ENCODE assay signal across 18 cellular contexts in genomic region chr3:69321301-69321986, GRCh38.
DNase-seq lines count a peak whose midpoint lies in the region; ATAC-seq, FAIRE-seq and TF ChIP-seq lines count a peak whose summit lies in the region.
"Had no signal": no experiment of that assay in that cellular context is flagged by ENCODE, and none has a peak within 500 bp of the region (broad histone marks: within the 10 kb centered on the region; RNA-seq: fewer than 3 reads in every experiment).

No MANE protein-coding gene starts in this region.

- TF ChIP-seq POLR2A in HepG2 (IDR thresholded peaks at IDR 0.05; ENCODE audit: insufficient read depth in 1 of 2, low read depth in 2 of 2, low read length in 2 of 2), result no peak
- no peak for TF ChIP-seq POLR2A in vagina (IDR thresholded peaks at IDR 0.05)
- no peak for TF ChIP-seq POLR2A in GM12892 (IDR thresholded peaks at IDR 0.05; ENCODE audit: low read depth, low read length)

- POLR2A ChIA-PET in HepG2 (lab: Yijun Ruan, JAX), result no interaction called here

- in situ Hi-C loops in HepG2 (cut with HindIII; ENCODE audit: extremely low pct_ligation_motif_present, low pct_unique_long_range_greater_than_20kb), result loop anchor here (5.0 kb wide), 1 partner anchor 351 kb away; no protein-coding TSS in a partner anchor

- BruUV-seq in HepG2 (replicated peaks; lab: Mats Ljungman, UMichigan), result no TSS peak

- TF ChIP-seq CTCF in liver (IDR thresholded peaks at IDR 0.05; ENCODE audit: low read depth, low read length, missing input control), result no peak
- no peak for TF ChIP-seq CTCF in HepG2 (CRISPR knock-in tag; IDR thresholded peaks at IDR 0.05)
- TF ChIP-seq CTCF in left ventricle myocardium inferior (IDR thresholded peaks at IDR 0.05; ENCODE audit: borderline replicate concordance), result no peak
- no peak for TF ChIP-seq CTCF in progenitor cell of endocrine pancreas (IDR thresholded peaks at IDR 0.05; ENCODE audit: unreplicated experiment)
- no peak for TF ChIP-seq CTCF in vagina (IDR thresholded peaks at IDR 0.05)

- H3K4me2 ChIP-seq in HepG2 (ENCODE audit: low read depth, low read length), result no peak overlapping the region
- H3K4me2 ChIP-seq: hepatocyte had no signal

- no peaks in the 10 kb centered on the region for H3K9me3 Mint-ChIP-seq in progenitor cell of endocrine pancreas (ENCODE audit: low read depth)
- H3K9me3 Mint-ChIP-seq: activated CD4-positive, alpha-beta T cell treated with anti-CD3 and anti-CD28 coated beads, Interleukin-2, amount 10 ng/mL, durations not matched to agents 7 days and 5 days; endodermal cell had no signal

- H3K27me3 ChIP-seq in liver (ENCODE audit: control insufficient read depth in 4 of 4, insufficient read depth in 4 of 4, low read length in 3 of 4) (no peaks in the 10 kb centered on the region), HepG2 (ENCODE audit: control insufficient read depth in 1 of 2, insufficient read depth in 2 of 2, low read length in 2 of 2) (no peaks in the 10 kb centered on the region; a peak in 1 of 5 replicates), left ventricle myocardium inferior (ENCODE audit: low read depth) (no peaks in the 10 kb centered on the region), vagina (no peaks in the 10 kb centered on the region)
- H3K27me3 ChIP-seq: hepatocyte had no signal

- H3K27ac ChIP-seq in liver (ENCODE audit: low read depth in 1 of 2, low read length in 2 of 2) (peak overlapping the region; percentile 35 to 58), HepG2 (ENCODE audit: extremely low read length, insufficient read depth, low read length) (no peak overlapping the region), left ventricle myocardium inferior (replicated peaks) (peak overlapping the region; percentile 70), vagina (peak overlapping the region; percentile 29)
- H3K27ac ChIP-seq: hepatocyte had no signal

- TF ChIP-seq EP300 in HepG2 (IDR thresholded peaks at IDR 0.05; ENCODE audit: low read depth in 2 of 2, low read length in 2 of 2) (no peak), HepG2 (CRISPR knock-in tag; IDR thresholded peaks at IDR 0.05; ENCODE audit: borderline replicate concordance) (no peak)

- peak overlapping the region; percentile 40 for H3K27ac Mint-ChIP-seq in progenitor cell of endocrine pancreas
- H3K27ac Mint-ChIP-seq: activated CD4-positive, alpha-beta T cell treated with anti-CD3 and anti-CD28 coated beads, Interleukin-2, amount 10 ng/mL, durations not matched to agents 7 days and 5 days; endodermal cell had no signal

- H4K20me1 ChIP-seq in HepG2 (ENCODE audit: insufficient read depth, low read length), result no peaks in the 10 kb centered on the region

- DNase-seq in HepG2 (ENCODE audit: low spot score), result no peak
- DNase-seq in left ventricle myocardium inferior, result no peak
- no peak for DNase-seq in progenitor cell of endocrine pancreas (ENCODE audit: low spot score, unreplicated experiment)
- no peak for DNase-seq in vagina (ENCODE audit: extremely low spot score in 2 of 2)
- no peak for DNase-seq in GM12892 (ENCODE audit: insufficient read length)
- DNase-seq: 8988T; activated CD4-positive, alpha-beta T cell treated with anti-CD3 and anti-CD28 coated beads, Interleukin-2, amount 10 ng/mL, durations not matched to agents 7 days and 5 days; activated CD8-positive, alpha-beta memory T cell treated with anti-CD3 and anti-CD28 coated beads, Interleukin-2, amount 50 U/mL, for 48 hours; activated naive CD4-positive, alpha-beta T cell; endodermal cell; NCI-H1694 treated with DMSO at 0.1 percent for 48 hours; NCI-H2227 treated with DMSO at 0.1 percent for 48 hours had no signal

- WGBS in liver, result 86% methylated on average over 7 of the region's 7 CpGs
- 64% methylated on average over 7 of the region's 7 CpGs for WGBS in HepG2 (ENCODE audit: low lambda C conversion rate)

- H3K9me3 ChIP-seq in liver (ENCODE audit: control insufficient read depth in 4 of 4, low read length in 3 of 4) (no peaks in the 10 kb centered on the region), HepG2 (ENCODE audit: low read length) (no peaks in the 10 kb centered on the region), left ventricle myocardium inferior (replicated peaks) (no peaks in the 10 kb centered on the region), vagina (no peaks in the 10 kb centered on the region)

- H3K36me3 ChIP-seq in liver (ENCODE audit: control insufficient read depth in 4 of 4, insufficient read depth in 3 of 4, low read depth in 1 of 4, low read length in 3 of 4), result no peaks in the 10 kb centered on the region
- H3K36me3 ChIP-seq in HepG2 (replicated peaks in 1 of 2; ENCODE audit: control insufficient read depth in 1 of 2, insufficient read depth in 2 of 2, low read length in 2 of 2), result no peaks in the 10 kb centered on the region
- no peaks in the 10 kb centered on the region for H3K36me3 ChIP-seq in left ventricle myocardium inferior
- no peaks in the 10 kb centered on the region for H3K36me3 ChIP-seq in vagina

- intact Hi-C loops in HepG2 (cut with micrococcal nuclease; ENCODE audit: unreplicated experiment), result loop anchor here (5.0 kb wide), 1 partner anchor 91 kb away; no protein-coding TSS in a partner anchor
- intact Hi-C loops in left ventricle myocardium inferior (cut with micrococcal nuclease), result loop anchor here (10.0 kb wide), 1 partner anchor 353 kb away; no protein-coding TSS in a partner anchor
- intact Hi-C loops in vagina (cut with DNase I), result no loop called here

- no peak overlapping the region for H2AFZ ChIP-seq in HepG2 (ENCODE audit: low read length)
- H2AFZ ChIP-seq: hepatocyte had no signal

- H3K4me1 ChIP-seq in liver (ENCODE audit: control insufficient read depth in 4 of 4, insufficient read depth in 4 of 4, low read length in 3 of 4) (peaks cover 0 to 3% (median 1%) of the 10 kb centered on the region in 4 donors), HepG2 (ENCODE audit: insufficient read depth, low read length) (peaks cover 9% of the 10 kb centered on the region), left ventricle myocardium inferior (peaks cover 16% of the 10 kb centered on the region), vagina (no peaks in the 10 kb centered on the region)

- no peaks in the 10 kb centered on the region for H3K79me2 ChIP-seq in HepG2 (ENCODE audit: insufficient read depth, low read length)
- H3K79me2 ChIP-seq: hepatocyte had no signal

- peaks cover 4% of the 10 kb centered on the region for H3K4me1 Mint-ChIP-seq in progenitor cell of endocrine pancreas (ENCODE audit: low read depth)

- H3K9ac ChIP-seq in liver (ENCODE audit: low read depth in 1 of 2, low read length in 2 of 2) (no peak overlapping the region), HepG2 (ENCODE audit: insufficient read depth, low read depth, low read length) (no peak overlapping the region)

- CTCF ChIA-PET in HepG2 (lab: Yijun Ruan, JAX; ENCODE audit: low intra/inter-chr PET ratio, low total read pairs), result no interaction called here

- FAIRE-seq in HepG2 (lab: Jason Lieb, UNC) (no peak), GM12892 (lab: Jason Lieb, UNC) (no peak)
- FAIRE-seq: islet of Langerhans, RCC 7860 had no signal

- TF ChIP-seq RAD21 in liver (IDR thresholded peaks at IDR 0.05) (no peak), HepG2 (CRISPR knock-in tag; IDR thresholded peaks at IDR 0.05) (no peak)

- H3K36me3 Mint-ChIP-seq in progenitor cell of endocrine pancreas (ENCODE audit: insufficient read depth), result peaks cover 4% of the 10 kb centered on the region

- H3K4me3 ChIP-seq in liver (ENCODE audit: low read depth in 1 of 3, low read length in 3 of 3), result no peak overlapping the region
- no peak overlapping the region for H3K4me3 ChIP-seq in HepG2 (replicated peaks in 1 of 3; ENCODE audit: insufficient read depth in 1 of 3, low read depth in 2 of 3, low read length in 3 of 3)
- no peak overlapping the region for H3K4me3 ChIP-seq in left ventricle myocardium inferior
- H3K4me3 ChIP-seq in vagina, result no peak overlapping the region
- H3K4me3 ChIP-seq: hepatocyte had no signal

- no peak overlapping the region for H3K4me3 Mint-ChIP-seq in progenitor cell of endocrine pancreas (ENCODE audit: low read depth)
- H3K4me3 Mint-ChIP-seq: activated CD4-positive, alpha-beta T cell treated with anti-CD3 and anti-CD28 coated beads, Interleukin-2, amount 10 ng/mL, durations not matched to agents 7 days and 5 days; endodermal cell had no signal

- no peaks in the 10 kb centered on the region for H3K27me3 Mint-ChIP-seq in progenitor cell of endocrine pancreas
- H3K27me3 Mint-ChIP-seq: activated CD4-positive, alpha-beta T cell treated with anti-CD3 and anti-CD28 coated beads, Interleukin-2, amount 10 ng/mL, durations not matched to agents 7 days and 5 days had no signal

- ATAC-seq in HepG2 (no peak), HG03521 (IDR thresholded peaks at IDR 0.05; ENCODE audit: unreplicated experiment) (no peak), HG03025 (IDR thresholded peaks at IDR 0.05; ENCODE audit: low FRiP score, unreplicated experiment) (no peak)

TF ChIP-seq in liver, 16 proteins besides CTCF, POLR2A, EP300 and RAD21:
- no peak for TF ChIP-seq HNF4A (conservative IDR thresholded peaks at IDR 0.05)

TF ChIP-seq in HepG2, 621 proteins besides CTCF, POLR2A, EP300 and RAD21 (continues in another document):
- no peak for TF ChIP-seq NFE2L1 (CRISPR knock-in tag; IDR thresholded peaks at IDR 0.05; ENCODE audit: borderline replicate concordance)
- no peak for TF ChIP-seq PAXIP1 (CRISPR knock-in tag; conservative IDR thresholded peaks at IDR 0.05)
